In the genomic region with DNA sequence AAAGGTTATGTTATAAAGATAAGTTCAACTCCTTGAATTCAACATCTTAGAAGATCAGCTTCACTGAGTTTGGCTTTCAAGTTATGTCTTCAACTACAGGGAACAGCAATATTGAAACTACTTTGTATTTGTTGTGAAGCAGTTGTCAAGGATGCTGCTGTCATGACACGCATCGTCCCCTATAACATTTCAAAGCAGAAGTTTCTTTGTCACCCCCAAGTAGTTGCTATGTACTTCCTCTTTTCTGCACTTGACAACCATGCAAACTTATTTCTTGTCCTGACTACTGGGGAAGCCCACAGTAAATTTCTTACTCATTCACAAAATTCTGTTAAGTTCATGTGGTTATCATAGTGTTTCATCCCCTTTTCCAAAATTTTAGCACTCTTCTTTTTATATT, we compare ENCODE assay signal across 8 cellular contexts. TPM values are rescaled to one million over a fixed set of nuclear protein-coding genes. Genes with fewer than 3 reads are reported as not detected.
DNase-seq lines count a peak whose midpoint lies in the region; ATAC-seq lines count a peak whose summit lies in the region.

No MANE protein-coding gene starts in this region.

- peaks cover 45% of the 10 kb centered on the region for H3K4me1 Mint-ChIP-seq in activated naive CD8-positive, alpha-beta T cell (ENCODE audit: low read depth)
- H3K4me1 Mint-ChIP-seq in stimulated activated memory B cell treated with anti-CD40 and anti-IgM and Interleukin-4, amounts not matched to agents 10 μg/mL and 1 μg/mL and 100 μg/mL, for 72 hours, result peaks cover 35% of the 10 kb centered on the region

- no peaks in the 10 kb centered on the region for H3K27me3 Mint-ChIP-seq in activated naive CD8-positive, alpha-beta T cell
- no peaks in the 10 kb centered on the region for H3K27me3 Mint-ChIP-seq in stimulated activated memory B cell treated with anti-CD40 and anti-IgM and Interleukin-4, amounts not matched to agents 10 μg/mL and 1 μg/mL and 100 μg/mL, for 72 hours

- peak overlapping the region; percentile 75 for H3K4me3 Mint-ChIP-seq in activated naive CD8-positive, alpha-beta T cell
- peak overlapping the region; percentile 59 for H3K4me3 Mint-ChIP-seq in stimulated activated memory B cell treated with anti-CD40 and anti-IgM and Interleukin-4, amounts not matched to agents 10 μg/mL and 1 μg/mL and 100 μg/mL, for 72 hours

- peak; percentile 65 for DNase-seq in LHCN-M2 (ENCODE audit: low read depth)
- DNase-seq in DMS 273 (lab: John Stamatoyannopoulos, UW; ENCODE audit: unreplicated experiment), result no peak
- no peak for DNase-seq in HT-29 (ENCODE audit: low spot score)
- no peak for DNase-seq in NCI-H146 (lab: John Stamatoyannopoulos, UW)

- peak; percentile 99 for ATAC-seq in GM18520 (IDR thresholded peaks at IDR 0.05; ENCODE audit: unreplicated experiment)
- ATAC-seq in GM21723 (IDR thresholded peaks at IDR 0.05; ENCODE audit: unreplicated experiment), result peak; percentile 99
- peak; percentile 99 for ATAC-seq in stimulated activated memory B cell treated with anti-CD40 and anti-IgM and Interleukin-4, amounts not matched to agents 10 μg/mL and 1 μg/mL and 100 μg/mL, for 72 hours

- H3K9me3 Mint-ChIP-seq in activated naive CD8-positive, alpha-beta T cell (ENCODE audit: low read depth), result no peaks in the 10 kb centered on the region
- H3K9me3 Mint-ChIP-seq in stimulated activated memory B cell treated with anti-CD40 and anti-IgM and Interleukin-4, amounts not matched to agents 10 μg/mL and 1 μg/mL and 100 μg/mL, for 72 hours, result no peaks in the 10 kb centered on the region

- peak overlapping the region; percentile 90 for H3K27ac Mint-ChIP-seq in activated naive CD8-positive, alpha-beta T cell
- peak overlapping the region; percentile 95 for H3K27ac Mint-ChIP-seq in stimulated activated memory B cell treated with anti-CD40 and anti-IgM and Interleukin-4, amounts not matched to agents 10 μg/mL and 1 μg/mL and 100 μg/mL, for 72 hours

- H3K36me3 Mint-ChIP-seq in activated naive CD8-positive, alpha-beta T cell, result peaks cover 27% of the 10 kb centered on the region
- peaks cover 31% of the 10 kb centered on the region for H3K36me3 Mint-ChIP-seq in stimulated activated memory B cell treated with anti-CD40 and anti-IgM and Interleukin-4, amounts not matched to agents 10 μg/mL and 1 μg/mL and 100 μg/mL, for 72 hours

RNA-seq across cellular contexts. Expression of a gene that starts 14.3 kb away (rescaled TPM):
- 204 and 216 TPM in 2 replicates for total RNA-seq in LHCN-M2 (2014; rRNA removed)
- 71.8 TPM for polyA plus RNA-seq in LHCN-M2 (2012)
- total RNA-seq in HT-29 (2014; rRNA removed; shearing (Covaris generic)), result 12.6 and 16.7 TPM in 2 replicates

Comparison
In these comparisons a context has a peak if more than half of its experiments do, and no peak if none do; other contexts are left out.
1. RNA of a gene that starts 14.3 kb away (total RNA-seq): 204 to 216 TPM in LHCN-M2; 12.6 to 16.7 TPM in HT-29; every median in the first group is over 10 times any median in the second.
2. Peak in every context shown above with its lines, with median percentiles within 50 percentile points of each other: ATAC-seq.